Comparison of ENCODE assay signal across 24 cellular contexts in genomic region chr18:27787543-27787942, GRCh38.
"Had no signal": no experiment of that assay in that cellular context is flagged by ENCODE, and none has a peak within 500 bp of the region (broad histone marks: within the 10 kb centered on the region; RNA-seq: fewer than 3 reads in every experiment).

No MANE protein-coding gene starts in this region.

- DNase-seq: activated CD4-positive, alpha-beta T cell treated with anti-CD3 and anti-CD28 coated beads for 48 hours; activated CD4-positive, alpha-beta T cell treated with anti-CD3 and anti-CD28 coated beads, Interleukin-2, amount 50 U/mL, for 48 hours; activated CD4-positive, CD25-positive, alpha-beta regulatory T cell treated with anti-CD3 and anti-CD28 coated beads, Interleukin-2, amount 50 U/mL, for 72 hours; activated CD8-positive, alpha-beta memory T cell treated with anti-CD3 and anti-CD28 coated beads, Interleukin-2, amount 10 ng/mL, durations not matched to agents 7 days and 5 days; activated effector memory CD4-positive, alpha-beta T cell treated with anti-CD3 and anti-CD28 coated beads, Interleukin-2, amount 50 U/mL, for 16 hours; activated naive CD4-positive, alpha-beta T cell treated with Interleukin-2 at 50 U/mL for 16 hours; activated naive CD8-positive, alpha-beta T cell treated with anti-CD3 and anti-CD28 coated beads, Interleukin-2, amount 50 U/mL, for 24 hours; activated T-cell treated with anti-CD3 and anti-CD28 coated beads, Interleukin-2, amount 50 U/mL, for 24 hours; amygdala; IMR-90; NCI-H1417; NCI-H1694; NCI-H2029; NCI-H226; NCI-H526 treated with DMSO at 0.1 percent for 48 hours; NCI-H82; PC-9; SIG-M5; T-helper 17 cell; T-helper 9 cell had no signal

- H3K4me3 Mint-ChIP-seq: activated CD8-positive, alpha-beta memory T cell treated with anti-CD3 and anti-CD28 coated beads, Interleukin-2, amount 10 ng/mL, durations not matched to agents 7 days and 5 days; activated naive CD8-positive, alpha-beta T cell treated with anti-CD3 and anti-CD28 coated beads, Interleukin-2, amount 50 U/mL, for 24 hours; activated T-cell treated with anti-CD3 and anti-CD28 coated beads, Interleukin-2, amount 50 U/mL, for 24 hours; brain; central memory CD8-positive, alpha-beta T cell; T-helper 17 cell; WTC11 had no signal

- H3K27ac Mint-ChIP-seq: activated CD8-positive, alpha-beta memory T cell treated with anti-CD3 and anti-CD28 coated beads, Interleukin-2, amount 10 ng/mL, durations not matched to agents 7 days and 5 days; activated naive CD4-positive, alpha-beta T cell treated with anti-CD3 and anti-CD28 coated beads, Interleukin-2, amount 50 U/mL, for 72 hours; activated naive CD8-positive, alpha-beta T cell treated with anti-CD3 and anti-CD28 coated beads, Interleukin-2, amount 50 U/mL, for 24 hours; activated T-cell treated with anti-CD3 and anti-CD28 coated beads, Interleukin-2, amount 50 U/mL, for 24 hours; T-helper 17 cell; WTC11 had no signal

- H3K4me3 ChIP-seq: PC-9 had no signal

- H3K36me3 Mint-ChIP-seq: activated CD8-positive, alpha-beta memory T cell treated with anti-CD3 and anti-CD28 coated beads, Interleukin-2, amount 10 ng/mL, durations not matched to agents 7 days and 5 days; brain; WTC11 had no signal

- H3K4me2 ChIP-seq: PC-9 had no signal

- H3K4me1 Mint-ChIP-seq: activated CD8-positive, alpha-beta memory T cell treated with anti-CD3 and anti-CD28 coated beads, Interleukin-2, amount 10 ng/mL, durations not matched to agents 7 days and 5 days; activated naive CD8-positive, alpha-beta T cell treated with anti-CD3 and anti-CD28 coated beads, Interleukin-2, amount 50 U/mL, for 24 hours; central memory CD8-positive, alpha-beta T cell; T-helper 17 cell had no signal

- H3K27me3 Mint-ChIP-seq: activated CD8-positive, alpha-beta memory T cell treated with anti-CD3 and anti-CD28 coated beads, Interleukin-2, amount 10 ng/mL, durations not matched to agents 7 days and 5 days; activated naive CD8-positive, alpha-beta T cell treated with anti-CD3 and anti-CD28 coated beads, Interleukin-2, amount 50 U/mL, for 24 hours; activated T-cell treated with anti-CD3 and anti-CD28 coated beads, Interleukin-2, amount 50 U/mL, for 24 hours; central memory CD8-positive, alpha-beta T cell; T-helper 17 cell had no signal

- H2AFZ ChIP-seq: PC-9 had no signal

- H3K27ac ChIP-seq: PC-9 had no signal
